In the genomic region with DNA sequence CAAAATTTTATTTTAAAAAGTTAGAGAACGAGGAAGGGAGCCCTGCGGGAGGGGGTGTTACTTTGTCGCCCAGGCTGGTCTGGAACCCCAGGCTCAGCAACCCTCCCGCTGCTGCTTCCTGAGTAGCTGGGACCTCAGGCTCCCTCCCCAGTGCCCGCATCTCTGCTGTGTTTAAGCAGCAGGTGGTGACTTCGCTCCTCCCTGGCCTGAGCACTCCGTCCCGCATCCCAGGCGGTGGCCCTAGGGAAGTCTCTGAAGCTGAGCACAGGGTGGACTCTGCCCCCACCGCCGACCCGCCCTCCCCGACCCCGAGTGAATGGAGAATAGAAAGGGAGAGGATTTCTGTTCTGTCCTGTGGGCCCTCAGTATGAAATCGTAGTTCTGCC, we compare ENCODE assay signal across 8 cellular contexts. TPM values are rescaled to one million over a fixed set of nuclear protein-coding genes. Genes with fewer than 3 reads are reported as not detected.
A peak's percentile ranks its signal among the peaks of the same experiment; 100 is the strongest.
DNase-seq lines count a peak whose midpoint lies in the region; ATAC-seq and TF ChIP-seq lines count a peak whose summit lies in the region.

No MANE protein-coding gene starts in this region.

- peak overlapping the region; percentile 21 for H3K27ac ChIP-seq in cardiac muscle cell

- no peaks in the 10 kb centered on the region for H3K27me3 ChIP-seq in cardiac muscle cell

- peak; percentile 28 for DNase-seq in activated CD4-positive, alpha-beta memory T cell treated with anti-CD3 and anti-CD28 coated beads for 36 hours
- DNase-seq in cardiac muscle cell (ENCODE audit: low read depth in 1 of 2, low spot score in 1 of 2) (no peak), sciatic nerve (ENCODE audit: low spot score) (no peak), GM19240 (ENCODE audit: insufficient read length, low spot score) (no peak), NCI-H510A (lab: John Stamatoyannopoulos, UW) (no peak), NCI-H2107 (lab: John Stamatoyannopoulos, UW) (no peak)

- no peaks in the 10 kb centered on the region for H3K27me3 Mint-ChIP-seq in activated CD4-positive, alpha-beta memory T cell treated with anti-CD3 and anti-CD28 coated beads for 36 hours

- no peak for TF ChIP-seq CTCF in cardiac muscle cell (IDR thresholded peaks at IDR 0.05; ENCODE audit: low read depth, low read length)

- H3K36me3 ChIP-seq in cardiac muscle cell, result no peaks in the 10 kb centered on the region

- H3K4me1 Mint-ChIP-seq in activated CD4-positive, alpha-beta memory T cell treated with anti-CD3 and anti-CD28 coated beads for 36 hours (ENCODE audit: low read depth), result peaks cover 9% of the 10 kb centered on the region

- CTCF ChIA-PET in activated CD4-positive, alpha-beta memory T cell treated with anti-CD3 and anti-CD28 coated beads for 36 hours (lab: Charles Lee), result interaction anchor here (0.6 kb wide), 1 partner anchor 275 kb away, joined by 4 read pairs; no protein-coding TSS in a partner anchor

- peaks cover 32% of the 10 kb centered on the region for H3K9me3 Mint-ChIP-seq in activated CD4-positive, alpha-beta memory T cell treated with anti-CD3 and anti-CD28 coated beads for 36 hours

- no peaks in the 10 kb centered on the region for H3K4me1 ChIP-seq in cardiac muscle cell (ENCODE audit: low read depth)

- peak overlapping the region; percentile 83 for H3K4me3 Mint-ChIP-seq in activated CD4-positive, alpha-beta memory T cell treated with anti-CD3 and anti-CD28 coated beads for 36 hours

- ATAC-seq in GM18505 (IDR thresholded peaks at IDR 0.05; ENCODE audit: unreplicated experiment) (peak; percentile 22), HG03066 (IDR thresholded peaks at IDR 0.05; ENCODE audit: low read depth, unreplicated experiment) (peak; percentile 22), sciatic nerve (peak; percentile 15)

- TF ChIP-seq POLR2A in GM18505 (IDR thresholded peaks at IDR 0.05; ENCODE audit: borderline replicate concordance, extremely low read depth, insufficient read depth, insufficient read length), result no peak

- intact Hi-C loops in activated CD4-positive, alpha-beta memory T cell treated with anti-CD3 and anti-CD28 coated beads for 36 hours (cut with micrococcal nuclease), result loop anchor here (2.0 kb wide), 4 partner anchors 30 to 74 kb away; a partner anchor contains a TSS
- intact Hi-C loops in sciatic nerve (cut with DNase I), result loop anchor here (10.0 kb wide), 1 partner anchor 84 kb away; no protein-coding TSS in a partner anchor

- H3K36me3 Mint-ChIP-seq in activated CD4-positive, alpha-beta memory T cell treated with anti-CD3 and anti-CD28 coated beads for 36 hours, result peaks cover 36% of the 10 kb centered on the region

- POLR2A ChIA-PET in activated CD4-positive, alpha-beta memory T cell treated with anti-CD3 and anti-CD28 coated beads for 36 hours (lab: Charles Lee), result no interaction called here

- no peaks in the 10 kb centered on the region for H3K9me3 ChIP-seq in cardiac muscle cell (ENCODE audit: low read depth)

- H3K27ac Mint-ChIP-seq in activated CD4-positive, alpha-beta memory T cell treated with anti-CD3 and anti-CD28 coated beads for 36 hours, result peak overlapping the region; percentile 58

- H3K4me3 ChIP-seq in cardiac muscle cell, result peak overlapping the region; percentile 91

RNA-seq across cellular contexts. Expression of a gene that starts 30.5 kb away (rescaled TPM):
- total RNA-seq in activated CD4-positive, alpha-beta memory T cell treated with anti-CD3 and anti-CD28 coated beads for 36 hours, result 10 to 100 TPM; 19.9 to 22.7 TPM
- total RNA-seq in cardiac muscle cell (6.3 and 13.5 TPM in 2 replicates), sciatic nerve (22.4 TPM)
- polyA plus RNA-seq in cardiac muscle cell, result 10.8 and 11.0 TPM in 2 replicates

RNA-seq across cellular contexts. Expression of a gene that starts 37.5 kb away (rescaled TPM):
- 10 to 100 TPM; 28.7 to 31.2 TPM for total RNA-seq in activated CD4-positive, alpha-beta memory T cell treated with anti-CD3 and anti-CD28 coated beads for 36 hours
- total RNA-seq in cardiac muscle cell (49.2 and 134 TPM in 2 replicates), sciatic nerve (68.6 TPM)
- 33.1 and 67.4 TPM in 2 replicates for polyA plus RNA-seq in cardiac muscle cell
